In genomic region chr9:130212543-130213297, GRCh38 we compare ENCODE assay signal across 18 cellular contexts. TPM values are rescaled to one million over a fixed set of nuclear protein-coding genes. Genes with fewer than 3 reads are reported as not detected.
DNase-seq lines count a peak whose midpoint lies in the region; ATAC-seq, FAIRE-seq and TF ChIP-seq lines count a peak whose summit lies in the region.
"Had no signal": no experiment of that assay in that cellular context is flagged by ENCODE, and none has a peak within 500 bp of the region (broad histone marks: within the 10 kb centered on the region; RNA-seq: fewer than 3 reads in every experiment).

No MANE protein-coding gene starts in this region.

- POLR2A ChIA-PET in HepG2 (lab: Yijun Ruan, JAX) (no interaction called here), Caco-2 (lab: Charles Lee) (no interaction called here)

- H3K4me1 ChIP-seq in HepG2 (ENCODE audit: insufficient read depth, low read length) (no peaks in the 10 kb centered on the region), right lobe of liver (no peaks in the 10 kb centered on the region), Caco-2 (no peaks in the 10 kb centered on the region; the same call in 1 of the 2 replicates)
- H3K4me1 ChIP-seq: upper lobe of left lung had no signal

- H3K27me3 Mint-ChIP-seq in Caco-2 (ENCODE audit: insufficient read depth, unreplicated experiment), result no peaks in the 10 kb centered on the region

- no peak for TF ChIP-seq RAD21 in HepG2 (CRISPR knock-in tag; IDR thresholded peaks at IDR 0.05)

- H3K27me3 ChIP-seq in HepG2 (ENCODE audit: control insufficient read depth in 1 of 2, insufficient read depth in 2 of 2, low read length in 2 of 2) (no peaks in the 10 kb centered on the region), right lobe of liver (no peaks in the 10 kb centered on the region), Caco-2 (replicated peaks; ENCODE audit: control insufficient read depth, insufficient read depth, low read length) (no peaks in the 10 kb centered on the region)
- H3K27me3 ChIP-seq: upper lobe of left lung had no signal

- no peak overlapping the region for H3K4me2 ChIP-seq in HepG2 (ENCODE audit: low read depth, low read length)
- H3K4me2 ChIP-seq: SK-N-SH had no signal

- in situ Hi-C loops in HepG2 (cut with HindIII; ENCODE audit: extremely low pct_ligation_motif_present, low pct_unique_long_range_greater_than_20kb), result no loop called here

- peaks cover 9% of the 10 kb centered on the region for H3K36me3 Mint-ChIP-seq in Caco-2 (ENCODE audit: insufficient read depth, unreplicated experiment)

- TF ChIP-seq CTCF in HepG2 (CRISPR knock-in tag; IDR thresholded peaks at IDR 0.05) (no peak), right lobe of liver (IDR thresholded peaks at IDR 0.05) (no peak), Caco-2 (IDR thresholded peaks at IDR 0.05; ENCODE audit: insufficient read depth in 1 of 2, low read depth in 1 of 2, low read length in 1 of 2, severe bottlenecking in 1 of 2, unreplicated experiment in 1 of 2) (no peak)

- no TSS peak for BruUV-seq in HepG2 (replicated peaks; lab: Mats Ljungman, UMichigan)
- BruUV-seq in Caco-2 (replicated peaks; lab: Mats Ljungman, UMichigan), result no TSS peak

- H3K36me3 ChIP-seq in HepG2 (replicated peaks in 1 of 2; ENCODE audit: control insufficient read depth in 1 of 2, insufficient read depth in 2 of 2, low read length in 2 of 2), result no peaks in the 10 kb centered on the region
- no peaks in the 10 kb centered on the region for H3K36me3 ChIP-seq in right lobe of liver
- no peaks in the 10 kb centered on the region for H3K36me3 ChIP-seq in Caco-2 (ENCODE audit: control insufficient read depth, insufficient read depth, low read length)
- H3K36me3 ChIP-seq: upper lobe of left lung had no signal

- TF ChIP-seq POLR2A in HepG2 (IDR thresholded peaks at IDR 0.05; ENCODE audit: insufficient read depth in 1 of 2, low read depth in 2 of 2, low read length in 2 of 2) (no peak), right lobe of liver (IDR thresholded peaks at IDR 0.05) (no peak)

- H3K4me3 ChIP-seq in HepG2 (replicated peaks in 1 of 3; ENCODE audit: insufficient read depth in 1 of 3, low read depth in 2 of 3, low read length in 3 of 3), result no peak overlapping the region
- H3K4me3 ChIP-seq in right lobe of liver, result no peak overlapping the region
- no peak overlapping the region for H3K4me3 ChIP-seq in Caco-2 (ENCODE audit: low read depth, low read length)
- H3K4me3 ChIP-seq: skin epidermis, upper lobe of left lung had no signal

- H3K27ac Mint-ChIP-seq in Caco-2 (ENCODE audit: unreplicated experiment), result no peak overlapping the region
- H3K27ac Mint-ChIP-seq: activated CD4-positive, alpha-beta T cell treated with anti-CD3 and anti-CD28 coated beads, Interleukin-2, amount 10 ng/mL, durations not matched to agents 7 days and 5 days had no signal

- H3K4me1 Mint-ChIP-seq in Caco-2 (ENCODE audit: low read depth, unreplicated experiment), result no peaks in the 10 kb centered on the region
- H3K4me1 Mint-ChIP-seq: activated CD4-positive, alpha-beta T cell treated with anti-CD3 and anti-CD28 coated beads, Interleukin-2, amount 10 ng/mL, durations not matched to agents 7 days and 5 days had no signal

- no peak overlapping the region for H3K4me3 Mint-ChIP-seq in Caco-2 (ENCODE audit: unreplicated experiment)
- H3K4me3 Mint-ChIP-seq: activated CD4-positive, alpha-beta T cell treated with anti-CD3 and anti-CD28 coated beads, Interleukin-2, amount 10 ng/mL, durations not matched to agents 7 days and 5 days; effector memory CD8-positive, alpha-beta T cell had no signal

- intact Hi-C loops in HepG2 (cut with micrococcal nuclease; ENCODE audit: unreplicated experiment) (no loop called here), right lobe of liver (cut with DNase I) (no loop called here), Caco-2 (cut with micrococcal nuclease; ENCODE audit: unreplicated experiment) (no loop called here)

- CTCF ChIA-PET in HepG2 (lab: Yijun Ruan, JAX; ENCODE audit: low intra/inter-chr PET ratio, low total read pairs), result no interaction called here
- CTCF ChIA-PET in Caco-2 (lab: Charles Lee), result no interaction called here

- WGBS in HepG2 (ENCODE audit: low lambda C conversion rate), result 38% methylated on average over 9 of the region's 17 CpGs
- 88% methylated on average over 1 of the region's 17 CpGs for WGBS in right lobe of liver (ENCODE audit: insufficient coverage, low coverage, low lambda C conversion rate, missing lambda C conversion rate)

- DNase-seq in HepG2 (ENCODE audit: low spot score) (no peak), right lobe of liver (no peak), epithelial cell of prostate (ENCODE audit: low read depth, low spot score) (peak; percentile 26), nucleus accumbens (lab: John Stamatoyannopoulos, UW) (peak in 29 of 56 donors; percentile 20 to 81 (median 50)), Caco-2 (no peak), activated T-cell treated with anti-CD3 and anti-CD28 coated beads for 4 hours (no peak)
- DNase-seq: activated CD4-positive, alpha-beta T cell treated with anti-CD3 and anti-CD28 coated beads, Interleukin-2, amount 10 ng/mL, durations not matched to agents 7 days and 5 days; activated naive CD4-positive, alpha-beta T cell treated with anti-CD3 and anti-CD28 coated beads, Interleukin-2, amount 50 U/mL, for 16 hours; effector memory CD8-positive, alpha-beta T cell; Kasumi-1; NCI-H1436 treated with DMSO at 0.1 percent for 48 hours; NCI-H510A; SK-N-SH; upper lobe of left lung had no signal

- no peak overlapping the region for H2AFZ ChIP-seq in HepG2 (ENCODE audit: low read length)

- no peak for FAIRE-seq in HepG2 (lab: Jason Lieb, UNC)
- FAIRE-seq: frontal cortex had no signal

- H3K27ac ChIP-seq in HepG2 (ENCODE audit: extremely low read length, insufficient read depth, low read length) (no peak overlapping the region), right lobe of liver (no peak overlapping the region), epithelial cell of prostate (peak overlapping the region; percentile 6)
- H3K27ac ChIP-seq: upper lobe of left lung had no signal

- no peaks in the 10 kb centered on the region for H3K79me2 ChIP-seq in HepG2 (ENCODE audit: insufficient read depth, low read length)

- TF ChIP-seq EP300 in HepG2 (IDR thresholded peaks at IDR 0.05; ENCODE audit: low read depth in 2 of 2, low read length in 2 of 2) (no peak), HepG2 (CRISPR knock-in tag; IDR thresholded peaks at IDR 0.05; ENCODE audit: borderline replicate concordance) (no peak)

- H4K20me1 ChIP-seq in HepG2 (ENCODE audit: insufficient read depth, low read length), result no peaks in the 10 kb centered on the region

- no peak for ATAC-seq in HepG2
- ATAC-seq in right lobe of liver, result no peak
- no peak for ATAC-seq in HG03354 (IDR thresholded peaks at IDR 0.05; ENCODE audit: poor library complexity, severe bottlenecking, unreplicated experiment)
- no peak for ATAC-seq in HG02840 (IDR thresholded peaks at IDR 0.05; ENCODE audit: low FRiP score, unreplicated experiment)
- ATAC-seq: effector memory CD8-positive, alpha-beta T cell had no signal

- no peaks in the 10 kb centered on the region for H3K9me3 Mint-ChIP-seq in Caco-2 (ENCODE audit: unreplicated experiment)
- H3K9me3 Mint-ChIP-seq: activated CD4-positive, alpha-beta T cell treated with anti-CD3 and anti-CD28 coated beads, Interleukin-2, amount 10 ng/mL, durations not matched to agents 7 days and 5 days; effector memory CD8-positive, alpha-beta T cell had no signal

- H3K9me3 ChIP-seq in HepG2 (ENCODE audit: low read length) (no peaks in the 10 kb centered on the region), right lobe of liver (no peaks in the 10 kb centered on the region), Caco-2 (no peaks in the 10 kb centered on the region)
- H3K9me3 ChIP-seq: SK-N-SH, upper lobe of left lung had no signal

- H3K9ac ChIP-seq in HepG2 (ENCODE audit: insufficient read depth, low read depth, low read length), result no peak overlapping the region
- H3K9ac ChIP-seq: SK-N-SH had no signal

RNA-seq across cellular contexts. Expression of gene NCS1, which starts 40.5 kb away (rescaled TPM):
- total RNA-seq in HepG2 (2016; rRNA removed; fragmentation: Illumina TruSeq; extraction: Trizol) (6.1 and 6.9 TPM in 2 replicates), right lobe of liver (1 to 10 TPM; 1.6 to 3.3 (median 2.8) TPM), Caco-2 (2022) (18.2 and 19.1 TPM in 2 replicates)
- 6.7 and 7.8 TPM in 2 replicates for total RNA-seq in HepG2 (2016; cell fraction: cytosol; rRNA removed; fragmentation: Illumina TruSeq; extraction: Trizol; ENCODE audit: low read depth)
- 5.1 and 5.3 TPM in 2 replicates for total RNA-seq in HepG2 (2016; cell fraction: insoluble cytoplasmic fraction; rRNA removed; fragmentation: Illumina TruSeq; extraction: Trizol)
- total RNA-seq in HepG2 (2016; cell fraction: membrane; rRNA removed; fragmentation: Illumina TruSeq; extraction: Trizol), result 12.6 and 14.1 TPM in 2 replicates
- 2.1 and 3.4 TPM in 2 replicates for total RNA-seq in HepG2 (2016; cell fraction: nucleus; rRNA removed; fragmentation: Illumina TruSeq; extraction: Trizol)
- polyA plus RNA-seq in HepG2 (2011; rRNA removed), result 4.1 and 4.7 TPM in 2 replicates
- polyA plus RNA-seq in HepG2 (2011; cell fraction: cytosol; rRNA removed), result 3.9 TPM in 2 replicates
- polyA plus RNA-seq in HepG2 (2011; cell fraction: nucleus; rRNA removed), result 1.7 and 2.5 TPM in 2 replicates
- 1.4 and 1.6 TPM in 2 replicates for polyA plus RNA-seq in HepG2 (2012)
- polyA plus RNA-seq in HepG2 (2016; cell fraction: cytosol; fragmentation: Illumina TruSeq; extraction: Trizol; ENCODE audit: low read depth), result 17.2 and 18.8 TPM in 2 replicates
- polyA plus RNA-seq in HepG2 (2016; cell fraction: insoluble cytoplasmic fraction; fragmentation: Illumina TruSeq; extraction: Trizol; ENCODE audit: low read depth), result 7.4 and 8.4 TPM in 2 replicates
- polyA plus RNA-seq in HepG2 (2016; cell fraction: membrane; fragmentation: Illumina TruSeq; extraction: Trizol; ENCODE audit: low read depth), result 16.6 and 20.9 TPM in 2 replicates
- 6.6 and 7.1 TPM in 2 replicates for polyA plus RNA-seq in HepG2 (2016; cell fraction: nucleus; fragmentation: Illumina TruSeq; extraction: Trizol; ENCODE audit: insufficient read depth, low read depth)
- 5.0 and 83.3 TPM in 2 replicates for polyA minus RNA-seq in HepG2 (2011; rRNA and poly(A)+ RNA removed; ENCODE audit: low replicate concordance)
- polyA minus RNA-seq in HepG2 (2011; cell fraction: cytosol; rRNA and poly(A)+ RNA removed), result 2.5 and 3.3 TPM in 2 replicates
- polyA minus RNA-seq in HepG2 (2011; cell fraction: nucleus; rRNA and poly(A)+ RNA removed), result 0.99 and 1.0 TPM in 2 replicates

RNA-seq across cellular contexts. Expression of gene HMCN2, which starts 52.8 kb away (rescaled TPM):
- total RNA-seq in HepG2 (2016; rRNA removed; fragmentation: Illumina TruSeq; extraction: Trizol) (0.09 TPM in 1 of 2 replicates, not detected in the other), right lobe of liver (1 to 10 TPM in 4 of 6 experiments, under 1 TPM in 2; 0.31 to 2.0 (median 1.1) TPM), Caco-2 (2022) (0.41 and 0.53 TPM in 2 replicates)
- total RNA-seq in HepG2 (2016; cell fraction: cytosol; rRNA removed; fragmentation: Illumina TruSeq; extraction: Trizol; ENCODE audit: low read depth), result 0.09 TPM in 1 of 2 replicates, not detected in the other
- 0.02 TPM in 1 of 2 replicates, not detected in the other for total RNA-seq in HepG2 (2016; cell fraction: insoluble cytoplasmic fraction; rRNA removed; fragmentation: Illumina TruSeq; extraction: Trizol)
- not detected in 2 replicates for total RNA-seq in HepG2 (2016; cell fraction: membrane; rRNA removed; fragmentation: Illumina TruSeq; extraction: Trizol)
- not detected in 2 replicates for total RNA-seq in HepG2 (2016; cell fraction: nucleus; rRNA removed; fragmentation: Illumina TruSeq; extraction: Trizol)
- polyA plus RNA-seq in HepG2 (2011; rRNA removed), result 0.09 TPM in 1 of 2 replicates, not detected in the other
- 0.01 TPM in 1 of 2 replicates, not detected in the other for polyA plus RNA-seq in HepG2 (2011; cell fraction: cytosol; rRNA removed)
- 0.06 and 0.14 TPM in 2 replicates for polyA plus RNA-seq in HepG2 (2011; cell fraction: nucleus; rRNA removed)
- polyA plus RNA-seq in HepG2 (2012), result not detected in 2 replicates
- polyA plus RNA-seq in HepG2 (2016; cell fraction: cytosol; fragmentation: Illumina TruSeq; extraction: Trizol; ENCODE audit: low read depth), result not detected in 2 replicates
- not detected in 2 replicates for polyA plus RNA-seq in HepG2 (2016; cell fraction: insoluble cytoplasmic fraction; fragmentation: Illumina TruSeq; extraction: Trizol; ENCODE audit: low read depth)
- polyA plus RNA-seq in HepG2 (2016; cell fraction: membrane; fragmentation: Illumina TruSeq; extraction: Trizol; ENCODE audit: low read depth), result not detected in 2 replicates
- polyA plus RNA-seq in HepG2 (2016; cell fraction: nucleus; fragmentation: Illumina TruSeq; extraction: Trizol; ENCODE audit: insufficient read depth, low read depth), result not detected in 2 replicates
- 0.35 TPM in 1 of 2 replicates, not detected in the other for polyA minus RNA-seq in HepG2 (2011; rRNA and poly(A)+ RNA removed; ENCODE audit: low replicate concordance)
- polyA minus RNA-seq in HepG2 (2011; cell fraction: cytosol; rRNA and poly(A)+ RNA removed), result not detected in 2 replicates
- not detected in 2 replicates for polyA minus RNA-seq in HepG2 (2011; cell fraction: nucleus; rRNA and poly(A)+ RNA removed)
- total RNA-seq: activated CD4-positive, alpha-beta T cell treated with anti-CD3 and anti-CD28 coated beads, Interleukin-2, amount 10 ng/mL, durations not matched to agents 7 days and 5 days had no signal

Comparison
In these comparisons a context has a peak if more than half of its experiments do, and no peak if none do; other contexts are left out.
1. DNase-seq: peak in epithelial cell of prostate (single experiment) and nucleus accumbens (29 of 56); none in HepG2 (single experiment), right lobe of liver (0 of 3), Caco-2 (0 of 2) and activated T-cell treated with anti-CD3 and anti-CD28 coated beads for 4 hours (single experiment).